Comparison of ENCODE assay signal across 8 cellular contexts in the genomic region with DNA sequence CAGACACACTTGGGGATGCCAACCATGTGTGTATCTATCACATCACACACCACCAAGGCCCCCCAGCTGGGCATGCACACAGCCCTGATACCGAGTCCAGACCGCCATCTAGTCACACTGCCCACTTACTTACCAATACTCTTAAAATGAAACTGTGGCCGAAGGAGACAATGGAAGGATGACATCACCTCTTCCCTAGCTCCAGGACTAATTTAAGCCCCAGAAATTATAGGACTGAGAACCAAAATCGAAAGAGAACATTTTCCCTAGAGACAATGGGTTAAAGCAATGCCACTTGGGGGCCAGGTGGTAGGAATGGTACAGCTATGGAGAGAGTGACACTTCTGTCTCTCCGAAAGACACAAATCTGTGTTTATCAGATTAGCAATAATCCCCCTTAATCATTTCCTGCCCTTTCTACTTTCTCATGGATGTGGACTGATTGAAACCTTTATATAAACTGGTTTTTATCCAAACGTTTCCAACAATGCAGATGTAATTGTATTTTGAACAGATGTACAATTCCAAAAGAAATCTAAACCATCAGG. TPM values are rescaled to one million over a fixed set of nuclear protein-coding genes. Genes with fewer than 3 reads are reported as not detected.
DNase-seq lines count a peak whose midpoint lies in the region; ATAC-seq and TF ChIP-seq lines count a peak whose summit lies in the region.

No MANE protein-coding gene starts in this region.

- TF ChIP-seq CTCF in SK-N-SH (IDR thresholded peaks at IDR 0.05) (no peak), PC-9 (conservative IDR thresholded peaks at IDR 0.05) (no peak), esophagus muscularis mucosa (IDR thresholded peaks at IDR 0.05) (no peak)

- WGBS in SK-N-SH (ENCODE audit: low lambda C conversion rate), result 88% methylated on average over 6 of the region's 6 CpGs
- 74% methylated on average over 6 of the region's 6 CpGs for WGBS in esophagus muscularis mucosa

- H3K27me3 ChIP-seq in SK-N-SH (ENCODE audit: insufficient read depth), result no peaks in the 10 kb centered on the region
- no peaks in the 10 kb centered on the region for H3K27me3 ChIP-seq in PC-9 (ENCODE audit: insufficient read depth, low read depth)
- no peaks in the 10 kb centered on the region for H3K27me3 ChIP-seq in esophagus muscularis mucosa

- TF ChIP-seq POLR2A in esophagus muscularis mucosa (IDR thresholded peaks at IDR 0.05; ENCODE audit: low read depth), result no peak

- TF ChIP-seq EP300 in SK-N-SH (IDR thresholded peaks at IDR 0.05; ENCODE audit: borderline replicate concordance in 1 of 2, low read depth in 1 of 2, low read length in 1 of 2), result no peak
- no peak for TF ChIP-seq EP300 in esophagus muscularis mucosa (IDR thresholded peaks at IDR 0.05)

- ATAC-seq in SK-N-SH treated with all-trans-retinoic acid at 6 μM for 48 hours (no peak), HG03460 (IDR thresholded peaks at IDR 0.05; ENCODE audit: unreplicated experiment) (no peak), GM19452 (IDR thresholded peaks at IDR 0.05; ENCODE audit: unreplicated experiment) (no peak)
- ATAC-seq in stimulated activated memory B cell treated with anti-CD40 and anti-IgM and Interleukin-4, amounts not matched to agents 10 μg/mL and 1 μg/mL and 100 μg/mL, for 72 hours, result no peak

- H3F3A ChIP-seq in SK-N-SH (replicated peaks; ENCODE audit: insufficient read depth) (no peaks in the 10 kb centered on the region), PC-9 (ENCODE audit: insufficient read depth, low read depth) (no peaks in the 10 kb centered on the region)

- no peak overlapping the region for H3K9ac ChIP-seq in SK-N-SH

- TF ChIP-seq RAD21 in SK-N-SH (IDR thresholded peaks at IDR 0.05; ENCODE audit: low read length), result no peak

- no peak overlapping the region for H3K4me3 ChIP-seq in SK-N-SH (ENCODE audit: low read depth in 2 of 2, low read length in 1 of 2)
- peak overlapping the region; percentile 68; the same call in 1 of the 2 replicates for H3K4me3 ChIP-seq in PC-9
- H3K4me3 ChIP-seq in esophagus muscularis mucosa, result peak overlapping the region in 3 of 4 donors; percentile 66 to 77 (median 75)

- no peaks in the 10 kb centered on the region for H3K79me2 ChIP-seq in SK-N-SH (ENCODE audit: insufficient read depth)
- H3K79me2 ChIP-seq in PC-9 (ENCODE audit: low read depth), result no peaks in the 10 kb centered on the region

- H3K9me2 ChIP-seq in SK-N-SH (no peaks in the 10 kb centered on the region), PC-9 (ENCODE audit: insufficient read depth) (no peaks in the 10 kb centered on the region)

- no peaks in the 10 kb centered on the region for H3K27me3 Mint-ChIP-seq in stimulated activated memory B cell treated with anti-CD40 and anti-IgM and Interleukin-4, amounts not matched to agents 10 μg/mL and 1 μg/mL and 100 μg/mL, for 72 hours

- POLR2A ChIA-PET in SK-N-SH (lab: Yijun Ruan, JAX), result no interaction called here
- POLR2A ChIA-PET in PC-9 (lab: Charles Lee; ENCODE audit: unreplicated experiment), result no interaction called here

- peak overlapping the region; percentile 79 for H3K27ac Mint-ChIP-seq in stimulated activated memory B cell treated with anti-CD40 and anti-IgM and Interleukin-4, amounts not matched to agents 10 μg/mL and 1 μg/mL and 100 μg/mL, for 72 hours

- intact Hi-C loops in PC-9 (cut with micrococcal nuclease; ENCODE audit: unreplicated experiment), result no loop called here
- intact Hi-C loops in esophagus muscularis mucosa (cut with DNase I), result no loop called here

- H3K27ac ChIP-seq in SK-N-SH (ENCODE audit: low read depth in 2 of 2, low read length in 1 of 2) (no peak overlapping the region), PC-9 (no peak overlapping the region), esophagus muscularis mucosa (replicated peaks in 1 of 4) (no peak overlapping the region)

- H3K4me1 Mint-ChIP-seq in stimulated activated memory B cell treated with anti-CD40 and anti-IgM and Interleukin-4, amounts not matched to agents 10 μg/mL and 1 μg/mL and 100 μg/mL, for 72 hours, result peaks cover 21% of the 10 kb centered on the region

- no TSS peak for BruUV-seq in PC-9 (replicated peaks; lab: Mats Ljungman, UMichigan)

- H2AFZ ChIP-seq in SK-N-SH (ENCODE audit: low read depth) (peak overlapping the region; percentile 97; the same call in 1 of the 2 replicates), PC-9 (peak overlapping the region; percentile 97)

- peak overlapping the region; percentile 76 for H3K4me2 ChIP-seq in SK-N-SH
- peak overlapping the region; percentile 72 for H3K4me2 ChIP-seq in PC-9

- H3K36me3 ChIP-seq in SK-N-SH (replicated peaks in 1 of 2; ENCODE audit: control insufficient read depth in 1 of 2, insufficient read depth in 2 of 2, low read length in 1 of 2), result no peaks in the 10 kb centered on the region
- no peaks in the 10 kb centered on the region for H3K36me3 ChIP-seq in PC-9 (ENCODE audit: low read depth)
- H3K36me3 ChIP-seq in esophagus muscularis mucosa, result no peaks in the 10 kb centered on the region

- CTCF ChIA-PET in SK-N-SH (lab: Yijun Ruan, JAX) (interaction anchor here (0.6 to 5.8 kb wide), 12 partner anchors 8 to 1152 kb away, joined by 3 to 30 read pairs (median 4); no protein-coding TSS in a partner anchor), PC-9 (lab: Charles Lee) (no interaction called here)

- no peaks in the 10 kb centered on the region for H3K9me3 Mint-ChIP-seq in stimulated activated memory B cell treated with anti-CD40 and anti-IgM and Interleukin-4, amounts not matched to agents 10 μg/mL and 1 μg/mL and 100 μg/mL, for 72 hours

- H3K4me1 ChIP-seq in SK-N-SH (ENCODE audit: control insufficient read depth in 1 of 2, insufficient read depth in 2 of 2, low read depth in 1 of 2, low read length in 1 of 2) (peaks cover 0 to 5% of the 10 kb centered on the region in 2 experiments; a peak in 1 of 4 replicates), PC-9 (replicated peaks; ENCODE audit: insufficient read depth) (no peaks in the 10 kb centered on the region; the same call in 1 of the 2 replicates), esophagus muscularis mucosa (peaks cover 4 to 19% (median 14%) of the 10 kb centered on the region in 4 donors)

- H4K20me1 ChIP-seq in SK-N-SH (ENCODE audit: insufficient read depth) (no peaks in the 10 kb centered on the region), PC-9 (ENCODE audit: insufficient read depth) (no peaks in the 10 kb centered on the region)

- H3K9me3 ChIP-seq in SK-N-SH (no peaks in the 10 kb centered on the region), PC-9 (ENCODE audit: insufficient read depth, low read depth) (no peaks in the 10 kb centered on the region), esophagus muscularis mucosa (no peaks in the 10 kb centered on the region)

- H3K36me3 Mint-ChIP-seq in stimulated activated memory B cell treated with anti-CD40 and anti-IgM and Interleukin-4, amounts not matched to agents 10 μg/mL and 1 μg/mL and 100 μg/mL, for 72 hours, result no peaks in the 10 kb centered on the region

- no peak for DNase-seq in SK-N-SH
- DNase-seq in PC-9, result no peak
- DNase-seq in esophagus muscularis mucosa (ENCODE audit: extremely low spot score), result no peak
- no peak for DNase-seq in middle frontal gyrus (ENCODE audit: extremely low spot score, low spot score)

- peak overlapping the region; percentile 81 for H3K4me3 Mint-ChIP-seq in stimulated activated memory B cell treated with anti-CD40 and anti-IgM and Interleukin-4, amounts not matched to agents 10 μg/mL and 1 μg/mL and 100 μg/mL, for 72 hours

TF ChIP-seq in SK-N-SH, 30 proteins besides CTCF, POLR2A, EP300 and RAD21:
- no peak for TF ChIP-seq USF1 (IDR thresholded peaks at IDR 0.05; ENCODE audit: borderline replicate concordance, low read depth)
- TF ChIP-seq FOSL2 (IDR thresholded peaks at IDR 0.05; ENCODE audit: borderline replicate concordance, low read depth), result no peak
- no peak for TF ChIP-seq CHD2 (IDR thresholded peaks at IDR 0.05; ENCODE audit: low read length, partially characterized antibody)
- no peak for TF ChIP-seq GABPA (IDR thresholded peaks at IDR 0.05; ENCODE audit: low read depth)
- no peak for TF ChIP-seq MEF2A (IDR thresholded peaks at IDR 0.05; ENCODE audit: borderline replicate concordance, low read depth)

TF ChIP-seq in SK-N-SH treated with all-trans-retinoic acid at 6 μM for 48 hours, 23 proteins besides CTCF, POLR2A, EP300 and RAD21:
- TF ChIP-seq GLIS3 (CRISPR knock-in tag; IDR thresholded peaks at IDR 0.05) (no peak), ZNF8 (CRISPR knock-in tag; IDR thresholded peaks at IDR 0.05) (no peak), ZFP30 (CRISPR knock-in tag; IDR thresholded peaks at IDR 0.05) (no peak), ZNF565 (CRISPR knock-in tag; conservative IDR thresholded peaks at IDR 0.05; ENCODE audit: low read depth) (no peak), ARNTL (CRISPR knock-in tag; IDR thresholded peaks at IDR 0.05; ENCODE audit: borderline replicate concordance, low read depth) (no peak), ZNF70 (CRISPR knock-in tag; IDR thresholded peaks at IDR 0.05) (no peak), ESRRG (CRISPR knock-in tag; IDR thresholded peaks at IDR 0.05) (no peak), ZFP3 (CRISPR knock-in tag; IDR thresholded peaks at IDR 0.05) (no peak), RARB (CRISPR knock-in tag; IDR thresholded peaks at IDR 0.05) (no peak), PPARA (CRISPR knock-in tag; IDR thresholded peaks at IDR 0.05; ENCODE audit: borderline replicate concordance) (no peak), OSR1 (CRISPR knock-in tag; IDR thresholded peaks at IDR 0.05) (no peak), BACH2 (CRISPR knock-in tag; IDR thresholded peaks at IDR 0.05; ENCODE audit: borderline replicate concordance) (no peak)

RNA-seq across cellular contexts. Expression of gene GGACT, which starts 0.7 kb away (rescaled TPM):
- 5.4 and 7.1 TPM in 2 replicates for polyA plus RNA-seq in SK-N-SH (2012; rRNA removed)
- 6.2 and 6.9 TPM in 2 replicates for polyA plus RNA-seq in SK-N-SH (2012; cell fraction: cytosol; rRNA removed)
- polyA plus RNA-seq in SK-N-SH (2012; cell fraction: nucleus; rRNA removed), result 3.9 and 4.1 TPM in 2 replicates
- 4.9 and 5.3 TPM in 2 replicates for total RNA-seq in PC-9 (2021)
- 1 to 10 TPM; 1.2 to 2.9 (median 1.3) TPM for total RNA-seq in esophagus muscularis mucosa

Comparison
In these comparisons a context has a peak if more than half of its experiments do, and no peak if none do; other contexts are left out.
1. H3K4me3 ChIP-seq: peak in PC-9 (single experiment) and esophagus muscularis mucosa (3 of 4); none in SK-N-SH (0 of 2).